ENCODE assay signal across 8 cellular contexts in genomic region chr9:93096131-93096802, GRCh38. TPM values are rescaled to one million over a fixed set of nuclear protein-coding genes. Genes with fewer than 3 reads are reported as not detected.
DNase-seq lines count a peak whose midpoint lies in the region; ATAC-seq and TF ChIP-seq lines count a peak whose summit lies in the region.

Gene CARD19 (plus strand): TSS chr9:93096217. CDS start chr9:93096346, 129 bp downstream.

- peaks cover under 1% of the 10 kb centered on the region for H3K9me3 Mint-ChIP-seq in stimulated activated effector memory CD8-positive, alpha-beta T cell treated with anti-CD3 and anti-CD28 coated beads, Interleukin-12 subunit alpha, Interleukin-12 subunit beta, amount 100 ng/mL, for 72 hours

- H3K27me3 ChIP-seq in BLaER1 (no peaks in the 10 kb centered on the region), liver (ENCODE audit: control insufficient read depth in 4 of 4, insufficient read depth in 4 of 4, low read length in 3 of 4) (no peaks in the 10 kb centered on the region)

- peaks cover 34% of the 10 kb centered on the region for H4K20me1 ChIP-seq in BLaER1

- ATAC-seq in GM19328 (IDR thresholded peaks at IDR 0.05; ENCODE audit: unreplicated experiment) (peak; percentile 12), HG03460 (IDR thresholded peaks at IDR 0.05; ENCODE audit: unreplicated experiment) (peak; percentile 16), HG03571 (IDR thresholded peaks at IDR 0.05; ENCODE audit: unreplicated experiment) (no peak)
- ATAC-seq in stimulated activated effector memory CD8-positive, alpha-beta T cell treated with anti-CD3 and anti-CD28 coated beads, Interleukin-12 subunit alpha, Interleukin-12 subunit beta, amount 100 ng/mL, for 72 hours = peak; percentile 35

- H3K9ac ChIP-seq in BLaER1 (peak within 1 kb of the TSS; percentile 83), liver (ENCODE audit: low read depth in 1 of 2, low read length in 2 of 2) (peak within 1 kb of the TSS; percentile 38 to 78)

- H3K4me2 ChIP-seq in BLaER1 = peak within 1 kb of the TSS; percentile 100

- H3K4me3 ChIP-seq in BLaER1 (peak within 1 kb of the TSS; percentile 100), coronary artery (peak within 1 kb of the TSS; percentile 91), liver (ENCODE audit: low read depth in 1 of 3, low read length in 3 of 3) (peak within 1 kb of the TSS; percentile 76 to 89 (median 85))

- under 1% methylated on average over 65 of the region's 65 CpGs for WGBS in liver

- H3K27ac ChIP-seq in BLaER1 = peak within 1 kb of the TSS; percentile 92
- H3K27ac ChIP-seq in coronary artery = peak within 1 kb of the TSS; percentile 98
- H3K27ac ChIP-seq in liver (ENCODE audit: low read depth in 1 of 2, low read length in 2 of 2) = peak within 1 kb of the TSS; percentile 89 to 94

- H3K9me3 ChIP-seq in BLaER1 (peaks cover 4% of the 10 kb centered on the region), liver (ENCODE audit: control insufficient read depth in 4 of 4, low read length in 3 of 4) (no peaks in the 10 kb centered on the region)

- TF ChIP-seq CTCF in coronary artery (IDR thresholded peaks at IDR 0.05) (no peak), liver (IDR thresholded peaks at IDR 0.05; ENCODE audit: low read depth, low read length, missing input control) (no peak)

- TF ChIP-seq RAD21 in liver (IDR thresholded peaks at IDR 0.05) = no peak

- peaks cover 18% of the 10 kb centered on the region for H3K36me3 ChIP-seq in BLaER1
- H3K36me3 ChIP-seq in liver (ENCODE audit: control insufficient read depth in 4 of 4, insufficient read depth in 3 of 4, low read depth in 1 of 4, low read length in 3 of 4) = no peaks in the 10 kb centered on the region

- peaks cover 69% of the 10 kb centered on the region for H3K4me1 Mint-ChIP-seq in stimulated activated effector memory CD8-positive, alpha-beta T cell treated with anti-CD3 and anti-CD28 coated beads, Interleukin-12 subunit alpha, Interleukin-12 subunit beta, amount 100 ng/mL, for 72 hours

- peaks cover 17% of the 10 kb centered on the region for H3K36me3 Mint-ChIP-seq in stimulated activated effector memory CD8-positive, alpha-beta T cell treated with anti-CD3 and anti-CD28 coated beads, Interleukin-12 subunit alpha, Interleukin-12 subunit beta, amount 100 ng/mL, for 72 hours

- DNase-seq in T-helper 22 cell (ENCODE audit: low read depth) = peak; percentile 54
- no peak for DNase-seq in coronary artery (ENCODE audit: low spot score)
- peak in 1 of 2 donors; percentile 99 for DNase-seq in stimulated activated effector memory CD8-positive, alpha-beta T cell treated with anti-CD3 and anti-CD28 coated beads, Interleukin-12 subunit alpha, Interleukin-12 subunit beta, amount 100 ng/mL, for 72 hours (ENCODE audit: low spot score in 2 of 2)

- peak within 1 kb of the TSS; percentile 93 for H3K4me3 Mint-ChIP-seq in stimulated activated effector memory CD8-positive, alpha-beta T cell treated with anti-CD3 and anti-CD28 coated beads, Interleukin-12 subunit alpha, Interleukin-12 subunit beta, amount 100 ng/mL, for 72 hours

- H3K4me1 ChIP-seq in BLaER1 = peaks cover 76% of the 10 kb centered on the region
- H3K4me1 ChIP-seq in liver (ENCODE audit: control insufficient read depth in 4 of 4, insufficient read depth in 4 of 4, low read length in 3 of 4) = peaks cover 8 to 34% (median 20%) of the 10 kb centered on the region in 4 donors

- H3K27ac Mint-ChIP-seq in stimulated activated effector memory CD8-positive, alpha-beta T cell treated with anti-CD3 and anti-CD28 coated beads, Interleukin-12 subunit alpha, Interleukin-12 subunit beta, amount 100 ng/mL, for 72 hours = peak within 1 kb of the TSS; percentile 93

TF ChIP-seq in liver, 16 proteins besides CTCF, POLR2A, EP300 and RAD21:
- TF ChIP-seq FOXA2 (IDR thresholded peaks at IDR 0.05) = no peak
- no peak for TF ChIP-seq EGR1 (IDR thresholded peaks at IDR 0.05; ENCODE audit: low read depth in 2 of 2)
TF ChIP-seq in liver: peak in this region for 0.

RNA-seq across cellular contexts. Expression of gene CARD19, which starts in this region (rescaled TPM):
- 10 to 100 TPM; 13.0 to 15.5 TPM for total RNA-seq in liver
- 10 to 100 TPM; 17.2 to 18.2 TPM for polyA plus RNA-seq in liver
